ENCODE assay signal across 18 cellular contexts in the genomic region with DNA sequence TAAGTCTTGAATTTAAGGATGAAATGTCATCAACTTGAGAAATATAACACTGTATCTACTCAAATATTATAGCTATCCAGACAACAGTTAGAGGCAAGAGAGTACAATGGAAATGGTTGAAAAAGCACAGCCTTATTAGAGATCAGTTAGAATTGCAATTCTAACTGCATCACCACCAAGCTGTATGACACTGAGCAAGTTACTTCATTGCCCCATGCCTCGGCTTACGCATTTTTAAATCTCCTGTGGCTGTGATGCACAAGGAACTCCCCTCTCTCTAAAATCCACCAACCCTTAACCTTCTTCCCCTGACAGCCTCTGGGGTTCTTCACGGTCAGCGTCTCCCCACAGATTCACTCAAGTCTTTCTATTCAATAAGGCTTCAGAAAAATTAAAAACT.
DNase-seq lines count a peak whose midpoint lies in the region; ATAC-seq and TF ChIP-seq lines count a peak whose summit lies in the region.
"Had no signal": no experiment of that assay in that cellular context is flagged by ENCODE, and none has a peak within 500 bp of the region (broad histone marks: within the 10 kb centered on the region; RNA-seq: fewer than 3 reads in every experiment).

No MANE protein-coding gene starts in this region.

- H3K36me3 ChIP-seq in trophoblast cell (ENCODE audit: control insufficient read depth in 1 of 2, insufficient read depth in 2 of 2, low read length in 2 of 2), result no peaks in the 10 kb centered on the region
- H3K36me3 ChIP-seq: sigmoid colon, upper lobe of left lung had no signal

- H3K27me3 Mint-ChIP-seq in WTC11 (ENCODE audit: low read depth), result no peaks in the 10 kb centered on the region

- H3K27ac Mint-ChIP-seq in WTC11, result peak overlapping the region; percentile 76
- H3K27ac Mint-ChIP-seq: T-helper 1 cell treated with Interleukin-12 subunit alpha and Interleukin-12 subunit beta and Interleukin-4 antibody, amounts not matched to agents 30 μg/mL and 1 μg/mL, for 36 hours had no signal

- no peak overlapping the region for H3K18ac ChIP-seq in trophoblast cell (ENCODE audit: low read length)

- H3K27me3 ChIP-seq in trophoblast cell (ENCODE audit: insufficient read depth, low read length), result no peaks in the 10 kb centered on the region
- H3K27me3 ChIP-seq: sigmoid colon, upper lobe of left lung had no signal

- no peak overlapping the region for H2BK120ac ChIP-seq in trophoblast cell (ENCODE audit: insufficient read depth, low read length, poor library complexity)

- H3K23ac ChIP-seq in trophoblast cell (ENCODE audit: low read length), result no peak overlapping the region

- POLR2A ChIA-PET in WTC11 (lab: Charles Lee), result no interaction called here

- H3K9ac ChIP-seq in trophoblast cell (ENCODE audit: low read length), result no peak overlapping the region

- no peak overlapping the region for H3K4me2 ChIP-seq in trophoblast cell (ENCODE audit: low read length)

- no peak overlapping the region for H2AFZ ChIP-seq in trophoblast cell (ENCODE audit: insufficient read depth, low read length, poor library complexity)

- peaks cover 5% of the 10 kb centered on the region for H3K79me2 ChIP-seq in trophoblast cell (ENCODE audit: control insufficient read depth, insufficient read depth, low read length, poor library complexity)

- peak overlapping the region; percentile 27 for H3K4ac ChIP-seq in trophoblast cell (ENCODE audit: low read depth, low read length)

- H4K8ac ChIP-seq in trophoblast cell (ENCODE audit: low read depth, low read length), result no peak overlapping the region

- H3K9me3 Mint-ChIP-seq in WTC11, result no peaks in the 10 kb centered on the region
- H3K9me3 Mint-ChIP-seq: T-helper 1 cell treated with Interleukin-12 subunit alpha and Interleukin-12 subunit beta and Interleukin-4 antibody, amounts not matched to agents 30 μg/mL and 1 μg/mL, for 36 hours had no signal

- no CpG with 5 or more reads among the region's 4 CpGs for WGBS in trophoblast cell (ENCODE audit: extremely low coverage, insufficient coverage, insufficient read length)

- no peak overlapping the region for H2BK12ac ChIP-seq in trophoblast cell (ENCODE audit: low read length)

- DNase-seq in AG20443 (ENCODE audit: low spot score) (peak; percentile 8), WTC11 (ENCODE audit: low spot score) (no peak), fibroblast of villous mesenchyme (ENCODE audit: low read depth) (peak; percentile 55), trophoblast cell (no peak), SHP77 treated with DMSO at 0.1 percent for 48 hours (lab: John Stamatoyannopoulos, UW) (no peak), GM19238 (ENCODE audit: insufficient read length, low spot score) (no peak)
- DNase-seq: activated gamma-delta T cell treated with Interleukin-2 at 50 U/mL for 16 hours; aorta; Calu3; NCI-H1048; sigmoid colon; stimulated activated CD4-positive, alpha-beta T cell treated with anti-CD3 and anti-CD28 coated beads, Interleukin-4, amount 100 ng/mL, for 4 hours; upper lobe of left lung had no signal

- no peak overlapping the region for H4K12ac ChIP-seq in trophoblast cell (ENCODE audit: low read depth, low read length)

- no peak overlapping the region for H3K14ac ChIP-seq in trophoblast cell (ENCODE audit: low read length)

- no peaks in the 10 kb centered on the region for H3K79me1 ChIP-seq in trophoblast cell (ENCODE audit: low read length)

- no peaks in the 10 kb centered on the region for H3K36me3 Mint-ChIP-seq in WTC11

- CTCF ChIA-PET in WTC11 (lab: Charles Lee), result interaction anchor here (1.4 kb wide), 1 partner anchor 41 kb away, joined by 3 read pairs; no protein-coding TSS in a partner anchor

- no peak overlapping the region for H3K27ac ChIP-seq in trophoblast cell (ENCODE audit: low read depth, low read length)
- H3K27ac ChIP-seq: RWPE1, sigmoid colon, upper lobe of left lung had no signal

- H3K4me3 ChIP-seq in fibroblast of villous mesenchyme (ENCODE audit: low read depth, low read length) (no peak overlapping the region), trophoblast cell (ENCODE audit: low read depth, low read length) (no peak overlapping the region)
- H3K4me3 ChIP-seq: sigmoid colon, upper lobe of left lung had no signal

- no peak overlapping the region for H2AK5ac ChIP-seq in trophoblast cell (ENCODE audit: low read length)

- no peak for TF ChIP-seq CTCF in WTC11 (IDR thresholded peaks at IDR 0.05)
- TF ChIP-seq CTCF in fibroblast of villous mesenchyme (IDR thresholded peaks at IDR 0.05; ENCODE audit: insufficient read depth, low read depth, low read length), result no peak

- peak; percentile 39 for ATAC-seq in WTC11
- no peak for ATAC-seq in GM19452 (IDR thresholded peaks at IDR 0.05; ENCODE audit: unreplicated experiment)
- no peak for ATAC-seq in GM21786 (IDR thresholded peaks at IDR 0.05; ENCODE audit: unreplicated experiment)
- ATAC-seq: activated CD4-positive, CD25-positive, alpha-beta regulatory T cell treated with anti-CD3 and anti-CD28 coated beads, Interleukin-2, amount 50 U/mL, for 24 hours had no signal

- peaks cover 2% of the 10 kb centered on the region in 2 experiments for H3K4me1 ChIP-seq in trophoblast cell (ENCODE audit: control insufficient read depth in 1 of 2, insufficient read depth in 2 of 2, low read length in 2 of 2)

- H4K91ac ChIP-seq in trophoblast cell (ENCODE audit: low read depth, low read length), result no peak overlapping the region

- H2BK5ac ChIP-seq in trophoblast cell (ENCODE audit: low read depth, low read length, poor library complexity), result no peak overlapping the region

- no peak overlapping the region for H3K4me3 Mint-ChIP-seq in WTC11
- H3K4me3 Mint-ChIP-seq: T-helper 1 cell treated with Interleukin-12 subunit alpha and Interleukin-12 subunit beta and Interleukin-4 antibody, amounts not matched to agents 30 μg/mL and 1 μg/mL, for 36 hours had no signal

- no peaks in the 10 kb centered on the region for H3K9me3 ChIP-seq in trophoblast cell (ENCODE audit: insufficient read depth, low read depth, low read length)
- H3K9me3 ChIP-seq: sigmoid colon, upper lobe of left lung had no signal

- H3K4me1 Mint-ChIP-seq in WTC11, result peaks cover 62% of the 10 kb centered on the region

TF ChIP-seq in WTC11, 78 proteins besides CTCF, POLR2A, EP300 and RAD21 (continues in another document):
- no peak for TF ChIP-seq ELF4 (CRISPR knock-in tag; IDR thresholded peaks at IDR 0.05; ENCODE audit: low read depth)
- TF ChIP-seq ATF1 (CRISPR knock-in tag; IDR thresholded peaks at IDR 0.05), result no peak
- TF ChIP-seq ZNF423 (CRISPR knock-in tag; IDR thresholded peaks at IDR 0.05), result no peak
- TF ChIP-seq, protein P1, sequence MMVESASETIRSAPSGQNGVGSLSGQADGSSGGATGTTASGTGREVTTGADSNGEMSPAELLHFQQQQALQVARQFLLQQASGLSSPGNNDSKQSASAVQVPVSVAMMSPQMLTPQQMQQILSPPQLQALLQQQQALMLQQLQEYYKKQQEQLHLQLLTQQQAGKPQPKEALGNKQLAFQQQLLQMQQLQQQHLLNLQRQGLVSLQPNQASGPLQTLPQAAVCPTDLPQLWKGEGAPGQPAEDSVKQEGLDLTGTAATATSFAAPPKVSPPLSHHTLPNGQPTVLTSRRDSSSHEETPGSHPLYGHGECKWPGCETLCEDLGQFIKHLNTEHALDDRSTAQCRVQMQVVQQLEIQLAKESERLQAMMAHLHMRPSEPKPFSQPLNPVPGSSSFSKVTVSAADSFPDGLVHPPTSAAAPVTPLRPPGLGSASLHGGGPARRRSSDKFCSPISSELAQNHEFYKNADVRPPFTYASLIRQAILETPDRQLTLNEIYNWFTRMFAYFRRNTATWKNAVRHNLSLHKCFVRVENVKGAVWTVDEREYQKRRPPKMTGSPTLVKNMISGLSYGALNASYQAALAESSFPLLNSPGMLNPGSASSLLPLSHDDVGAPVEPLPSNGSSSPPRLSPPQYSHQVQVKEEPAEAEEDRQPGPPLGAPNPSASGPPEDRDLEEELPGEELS (CRISPR knock-in tag; IDR thresholded peaks at IDR 0.05), result no peak
- TF ChIP-seq, protein P2, sequence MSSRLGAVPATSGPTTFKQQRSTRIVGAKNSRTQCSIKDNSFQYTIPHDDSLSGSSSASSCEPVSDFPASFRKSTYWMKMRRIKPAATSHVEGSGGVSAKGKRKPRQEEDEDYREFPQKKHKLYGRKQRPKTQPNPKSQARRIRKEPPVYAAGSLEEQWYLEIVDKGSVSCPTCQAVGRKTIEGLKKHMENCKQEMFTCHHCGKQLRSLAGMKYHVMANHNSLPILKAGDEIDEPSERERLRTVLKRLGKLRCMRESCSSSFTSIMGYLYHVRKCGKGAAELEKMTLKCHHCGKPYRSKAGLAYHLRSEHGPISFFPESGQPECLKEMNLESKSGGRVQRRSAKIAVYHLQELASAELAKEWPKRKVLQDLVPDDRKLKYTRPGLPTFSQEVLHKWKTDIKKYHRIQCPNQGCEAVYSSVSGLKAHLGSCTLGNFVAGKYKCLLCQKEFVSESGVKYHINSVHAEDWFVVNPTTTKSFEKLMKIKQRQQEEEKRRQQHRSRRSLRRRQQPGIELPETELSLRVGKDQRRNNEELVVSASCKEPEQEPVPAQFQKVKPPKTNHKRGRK (CRISPR knock-in tag; IDR thresholded peaks at IDR 0.05; ENCODE audit: borderline replicate concordance), result no peak
- no peak for TF ChIP-seq NR2C2 (CRISPR knock-in tag; IDR thresholded peaks at IDR 0.05)
- TF ChIP-seq IRF2 (CRISPR knock-in tag; IDR thresholded peaks at IDR 0.05; ENCODE audit: borderline replicate concordance, low read depth), result no peak
- TF ChIP-seq CREB1 (CRISPR knock-in tag; IDR thresholded peaks at IDR 0.05), result no peak
- TF ChIP-seq, protein P3, sequence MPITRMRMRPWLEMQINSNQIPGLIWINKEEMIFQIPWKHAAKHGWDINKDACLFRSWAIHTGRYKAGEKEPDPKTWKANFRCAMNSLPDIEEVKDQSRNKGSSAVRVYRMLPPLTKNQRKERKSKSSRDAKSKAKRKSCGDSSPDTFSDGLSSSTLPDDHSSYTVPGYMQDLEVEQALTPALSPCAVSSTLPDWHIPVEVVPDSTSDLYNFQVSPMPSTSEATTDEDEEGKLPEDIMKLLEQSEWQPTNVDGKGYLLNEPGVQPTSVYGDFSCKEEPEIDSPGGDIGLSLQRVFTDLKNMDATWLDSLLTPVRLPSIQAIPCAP (CRISPR knock-in tag; IDR thresholded peaks at IDR 0.05), result no peak
- TF ChIP-seq, protein P4, sequence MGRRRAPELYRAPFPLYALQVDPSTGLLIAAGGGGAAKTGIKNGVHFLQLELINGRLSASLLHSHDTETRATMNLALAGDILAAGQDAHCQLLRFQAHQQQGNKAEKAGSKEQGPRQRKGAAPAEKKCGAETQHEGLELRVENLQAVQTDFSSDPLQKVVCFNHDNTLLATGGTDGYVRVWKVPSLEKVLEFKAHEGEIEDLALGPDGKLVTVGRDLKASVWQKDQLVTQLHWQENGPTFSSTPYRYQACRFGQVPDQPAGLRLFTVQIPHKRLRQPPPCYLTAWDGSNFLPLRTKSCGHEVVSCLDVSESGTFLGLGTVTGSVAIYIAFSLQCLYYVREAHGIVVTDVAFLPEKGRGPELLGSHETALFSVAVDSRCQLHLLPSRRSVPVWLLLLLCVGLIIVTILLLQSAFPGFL (CRISPR knock-in tag; IDR thresholded peaks at IDR 0.05; ENCODE audit: borderline replicate concordance), result no peak
- TF ChIP-seq RELA (CRISPR knock-in tag; IDR thresholded peaks at IDR 0.05; ENCODE audit: borderline replicate concordance), result no peak
- no peak for TF ChIP-seq HMGA2 (CRISPR knock-in tag; IDR thresholded peaks at IDR 0.05)

Comparison
In these comparisons a context has a peak if more than half of its experiments do, and no peak if none do; other contexts are left out.
1. DNase-seq: peak in AG20443 (single experiment) and fibroblast of villous mesenchyme (single experiment); none in WTC11 (single experiment), trophoblast cell (0 of 2), SHP77 treated with DMSO at 0.1 percent for 48 hours (single experiment) and GM19238 (single experiment).